8 cellular contexts compared by ENCODE assay signal in the genomic region with DNA sequence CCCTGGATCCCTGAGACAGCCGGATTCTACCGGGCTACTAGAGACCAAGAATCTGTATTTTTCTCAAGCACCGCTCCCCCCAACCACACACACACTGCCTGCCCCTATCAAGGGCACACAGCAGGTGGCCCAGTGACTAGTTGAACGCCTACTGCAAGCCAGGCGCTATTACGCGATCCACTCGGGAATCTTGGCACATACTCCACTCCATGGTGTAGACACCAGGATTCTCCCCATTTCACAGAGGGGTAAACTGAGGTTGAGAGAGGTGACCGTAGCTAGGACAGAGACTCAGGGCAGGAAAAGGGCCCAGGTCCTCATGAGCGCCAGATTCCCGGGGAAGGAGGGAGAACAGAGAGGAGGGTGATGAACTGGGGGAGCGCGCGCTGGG. TPM values are rescaled to one million over a fixed set of nuclear protein-coding genes. Genes with fewer than 3 reads are reported as not detected.
A peak's percentile ranks its signal among the peaks of the same experiment; 100 is the strongest.
DNase-seq lines count a peak whose midpoint lies in the region; ATAC-seq and TF ChIP-seq lines count a peak whose summit lies in the region.

No MANE protein-coding gene starts in this region.

- peak overlapping the region; percentile 82 to 89 for H3K27ac ChIP-seq in ascending aorta
- peak overlapping the region; percentile 95 to 97 for H3K27ac ChIP-seq in liver (ENCODE audit: low read depth in 1 of 2, low read length in 2 of 2)
- peak overlapping the region; percentile 85 to 93 (median 88) for H3K27ac ChIP-seq in transverse colon

- H3K36me3 Mint-ChIP-seq in activated T-cell treated with anti-CD3 and anti-CD28 coated beads, Interleukin-2, amount 50 U/mL, for 24 hours (ENCODE audit: low read depth) = peaks cover 22% of the 10 kb centered on the region

- intact Hi-C loops in ascending aorta (cut with DNase I) (no loop called here), transverse colon (cut with DNase I; ENCODE audit: low total_unique reads) (no loop called here)

- TF ChIP-seq EP300 in transverse colon (IDR thresholded peaks at IDR 0.05; ENCODE audit: low read depth) = no peak

- peak overlapping the region; percentile 85 for H3K27ac Mint-ChIP-seq in activated T-cell treated with anti-CD3 and anti-CD28 coated beads, Interleukin-2, amount 50 U/mL, for 24 hours

- DNase-seq in activated T-cell treated with anti-CD3 and anti-CD28 coated beads, Interleukin-2, amount 50 U/mL, for 24 hours = no peak
- no peak for DNase-seq in activated T-cell treated with anti-CD3 and anti-CD28 coated beads, Interleukin-2, amount 50 U/mL, for 48 hours
- DNase-seq in ascending aorta (ENCODE audit: low spot score in 2 of 2) (no peak), transverse colon (no peak), superior temporal gyrus (ENCODE audit: extremely low spot score) (no peak)

- in situ Hi-C loops in transverse colon (cut with MboI; ENCODE audit: low pct_ligation_motif_present in 1 of 4, low pct_unique_long_range_greater_than_20kb in 1 of 4, low sequenced_read_pairs in 3 of 4) = no loop called here

- no peaks in the 10 kb centered on the region for H3K4me1 ChIP-seq in ascending aorta
- H3K4me1 ChIP-seq in liver (ENCODE audit: control insufficient read depth in 4 of 4, insufficient read depth in 4 of 4, low read length in 3 of 4) = peaks cover 4 to 38% (median 27%) of the 10 kb centered on the region in 4 donors
- peaks cover 0 to 5% (median 1%) of the 10 kb centered on the region in 4 donors for H3K4me1 ChIP-seq in transverse colon

- H3K4me3 ChIP-seq in ascending aorta (peak overlapping the region; percentile 74 to 80), liver (ENCODE audit: low read depth in 1 of 3, low read length in 3 of 3) (peak overlapping the region; percentile 72 to 87 (median 83)), transverse colon (peak overlapping the region; percentile 76 to 99 (median 82))

- no peak for TF ChIP-seq POLR2A in transverse colon (IDR thresholded peaks at IDR 0.05)

- H3K36me3 ChIP-seq in ascending aorta = peaks cover 0 to 17% of the 10 kb centered on the region in 2 donors
- peaks cover 0 to 11% (median 11%) of the 10 kb centered on the region in 4 donors for H3K36me3 ChIP-seq in liver (ENCODE audit: control insufficient read depth in 4 of 4, insufficient read depth in 3 of 4, low read depth in 1 of 4, low read length in 3 of 4)
- H3K36me3 ChIP-seq in transverse colon = no peaks in the 10 kb centered on the region

- 19% methylated on average over 14 of the region's 14 CpGs for WGBS in liver
- WGBS in transverse colon (ENCODE audit: low coverage in 1 of 2), 2 donors = 21% methylated on average over 14 of the region's 14 CpGs; no CpG with 5 or more reads in 1 of the 2 donors

- no peaks in the 10 kb centered on the region for H3K9me3 Mint-ChIP-seq in activated T-cell treated with anti-CD3 and anti-CD28 coated beads, Interleukin-2, amount 50 U/mL, for 24 hours

- no peak for ATAC-seq in GM21381 (IDR thresholded peaks at IDR 0.05; ENCODE audit: unreplicated experiment)
- ATAC-seq in GM21723 (IDR thresholded peaks at IDR 0.05; ENCODE audit: unreplicated experiment) = no peak

- peak overlapping the region; percentile 81 for H3K4me3 Mint-ChIP-seq in activated T-cell treated with anti-CD3 and anti-CD28 coated beads, Interleukin-2, amount 50 U/mL, for 24 hours

- TF ChIP-seq RAD21 in liver (IDR thresholded peaks at IDR 0.05) = no peak

- no peaks in the 10 kb centered on the region for H3K9me3 ChIP-seq in ascending aorta
- no peaks in the 10 kb centered on the region for H3K9me3 ChIP-seq in liver (ENCODE audit: control insufficient read depth in 4 of 4, low read length in 3 of 4)
- no peaks in the 10 kb centered on the region for H3K9me3 ChIP-seq in transverse colon

- H3K27me3 Mint-ChIP-seq in activated T-cell treated with anti-CD3 and anti-CD28 coated beads, Interleukin-2, amount 50 U/mL, for 24 hours = no peaks in the 10 kb centered on the region

- TF ChIP-seq CTCF in ascending aorta (IDR thresholded peaks at IDR 0.05) (no peak), liver (IDR thresholded peaks at IDR 0.05; ENCODE audit: low read depth, low read length, missing input control) (no peak), transverse colon (IDR thresholded peaks at IDR 0.05) (no peak)

- peak overlapping the region in 1 of 2 donors; percentile 60 for H3K9ac ChIP-seq in liver (ENCODE audit: low read depth in 1 of 2, low read length in 2 of 2)

- H3K27me3 ChIP-seq in ascending aorta (no peaks in the 10 kb centered on the region), liver (ENCODE audit: control insufficient read depth in 4 of 4, insufficient read depth in 4 of 4, low read length in 3 of 4) (no peaks in the 10 kb centered on the region), transverse colon (no peaks in the 10 kb centered on the region)

- H3K4me1 Mint-ChIP-seq in activated T-cell treated with anti-CD3 and anti-CD28 coated beads, Interleukin-2, amount 50 U/mL, for 24 hours (ENCODE audit: low read depth) = peaks cover 17% of the 10 kb centered on the region

TF ChIP-seq in liver, 16 proteins besides CTCF, POLR2A, EP300 and RAD21:
- TF ChIP-seq RXRA (IDR thresholded peaks at IDR 0.05) (no peak), GABPA (IDR thresholded peaks at IDR 0.05 in 1 of 2, conservative IDR thresholded peaks at IDR 0.05 in 1 of 2) (no peak), YY1 (IDR thresholded peaks at IDR 0.05) (no peak), JUND (IDR thresholded peaks at IDR 0.05) (no peak)
- TF ChIP-seq, protein P1, sequence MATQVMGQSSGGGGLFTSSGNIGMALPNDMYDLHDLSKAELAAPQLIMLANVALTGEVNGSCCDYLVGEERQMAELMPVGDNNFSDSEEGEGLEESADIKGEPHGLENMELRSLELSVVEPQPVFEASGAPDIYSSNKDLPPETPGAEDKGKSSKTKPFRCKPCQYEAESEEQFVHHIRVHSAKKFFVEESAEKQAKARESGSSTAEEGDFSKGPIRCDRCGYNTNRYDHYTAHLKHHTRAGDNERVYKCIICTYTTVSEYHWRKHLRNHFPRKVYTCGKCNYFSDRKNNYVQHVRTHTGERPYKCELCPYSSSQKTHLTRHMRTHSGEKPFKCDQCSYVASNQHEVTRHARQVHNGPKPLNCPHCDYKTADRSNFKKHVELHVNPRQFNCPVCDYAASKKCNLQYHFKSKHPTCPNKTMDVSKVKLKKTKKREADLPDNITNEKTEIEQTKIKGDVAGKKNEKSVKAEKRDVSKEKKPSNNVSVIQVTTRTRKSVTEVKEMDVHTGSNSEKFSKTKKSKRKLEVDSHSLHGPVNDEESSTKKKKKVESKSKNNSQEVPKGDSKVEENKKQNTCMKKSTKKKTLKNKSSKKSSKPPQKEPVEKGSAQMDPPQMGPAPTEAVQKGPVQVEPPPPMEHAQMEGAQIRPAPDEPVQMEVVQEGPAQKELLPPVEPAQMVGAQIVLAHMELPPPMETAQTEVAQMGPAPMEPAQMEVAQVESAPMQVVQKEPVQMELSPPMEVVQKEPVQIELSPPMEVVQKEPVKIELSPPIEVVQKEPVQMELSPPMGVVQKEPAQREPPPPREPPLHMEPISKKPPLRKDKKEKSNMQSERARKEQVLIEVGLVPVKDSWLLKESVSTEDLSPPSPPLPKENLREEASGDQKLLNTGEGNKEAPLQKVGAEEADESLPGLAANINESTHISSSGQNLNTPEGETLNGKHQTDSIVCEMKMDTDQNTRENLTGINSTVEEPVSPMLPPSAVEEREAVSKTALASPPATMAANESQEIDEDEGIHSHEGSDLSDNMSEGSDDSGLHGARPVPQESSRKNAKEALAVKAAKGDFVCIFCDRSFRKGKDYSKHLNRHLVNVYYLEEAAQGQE (IDR thresholded peaks at IDR 0.05) = no peak
- TF ChIP-seq, protein P2, sequence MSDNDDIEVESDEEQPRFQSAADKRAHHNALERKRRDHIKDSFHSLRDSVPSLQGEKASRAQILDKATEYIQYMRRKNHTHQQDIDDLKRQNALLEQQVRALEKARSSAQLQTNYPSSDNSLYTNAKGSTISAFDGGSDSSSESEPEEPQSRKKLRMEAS (IDR thresholded peaks at IDR 0.05) = peak; percentile 20
- TF ChIP-seq, protein P3, sequence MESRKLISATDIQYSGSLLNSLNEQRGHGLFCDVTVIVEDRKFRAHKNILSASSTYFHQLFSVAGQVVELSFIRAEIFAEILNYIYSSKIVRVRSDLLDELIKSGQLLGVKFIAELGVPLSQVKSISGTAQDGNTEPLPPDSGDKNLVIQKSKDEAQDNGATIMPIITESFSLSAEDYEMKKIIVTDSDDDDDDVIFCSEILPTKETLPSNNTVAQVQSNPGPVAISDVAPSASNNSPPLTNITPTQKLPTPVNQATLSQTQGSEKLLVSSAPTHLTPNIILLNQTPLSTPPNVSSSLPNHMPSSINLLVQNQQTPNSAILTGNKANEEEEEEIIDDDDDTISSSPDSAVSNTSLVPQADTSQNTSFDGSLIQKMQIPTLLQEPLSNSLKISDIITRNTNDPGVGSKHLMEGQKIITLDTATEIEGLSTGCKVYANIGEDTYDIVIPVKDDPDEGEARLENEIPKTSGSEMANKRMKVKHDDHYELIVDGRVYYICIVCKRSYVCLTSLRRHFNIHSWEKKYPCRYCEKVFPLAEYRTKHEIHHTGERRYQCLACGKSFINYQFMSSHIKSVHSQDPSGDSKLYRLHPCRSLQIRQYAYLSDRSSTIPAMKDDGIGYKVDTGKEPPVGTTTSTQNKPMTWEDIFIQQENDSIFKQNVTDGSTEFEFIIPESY (IDR thresholded peaks at IDR 0.05) = no peak

RNA-seq across cellular contexts. Expression of a gene that starts 0.5 kb away (rescaled TPM):
- 98.0 TPM for total RNA-seq in ascending aorta
- total RNA-seq in liver = 10 to 100 TPM; 13.1 to 87.5 TPM
- 100 to 1,000 TPM in 1 of 2 donors, 10 to 100 TPM in 1; 82.0 to 104 TPM for polyA plus RNA-seq in liver
- total RNA-seq in transverse colon = 10 to 100 TPM; 24.5 to 56.1 (median 39.0) TPM

RNA-seq across cellular contexts. Expression of a gene that starts 16.8 kb away (rescaled TPM):
- total RNA-seq in ascending aorta = not detected
- total RNA-seq in liver = 10 to 100 TPM in 1 of 2 donors, 1 to 10 TPM in 1; 7.8 to 10.5 TPM
- polyA plus RNA-seq in liver = 10 to 100 TPM in 1 of 2 donors, 1 to 10 TPM in 1; 5.5 to 13.5 TPM
- 1 to 10 TPM in 1 of 4 donors, under 1 TPM in 2, not detected in 1; 0.32 to 4.5 (median 0.55) TPM for total RNA-seq in transverse colon

RNA-seq across cellular contexts. Expression of a gene that starts 20.5 kb away (rescaled TPM):
- not detected for total RNA-seq in ascending aorta
- 10 to 100 TPM; 10.4 to 18.1 TPM for total RNA-seq in liver
- polyA plus RNA-seq in liver = 10 to 100 TPM; 10.1 to 20.7 TPM
- total RNA-seq in transverse colon = 10 to 100 TPM; 10.1 to 31.8 (median 21.5) TPM

RNA-seq across cellular contexts. Expression of a gene that starts 25.9 kb away (rescaled TPM):
- 10.5 TPM for total RNA-seq in ascending aorta
- total RNA-seq in liver = 1 to 10 TPM; 3.2 to 4.1 TPM
- polyA plus RNA-seq in liver = 1 to 10 TPM in 1 of 2 donors, under 1 TPM in 1; 0.68 to 5.3 TPM
- total RNA-seq in transverse colon = 10 to 100 TPM in 1 of 4 donors, 1 to 10 TPM in 2, under 1 TPM in 1; 0.80 to 13.8 (median 6.9) TPM

RNA-seq across cellular contexts. Expression of a gene that starts 34.1 kb away (rescaled TPM):
- total RNA-seq in ascending aorta (241 TPM), liver (10 to 100 TPM; 86.2 to 96.3 TPM), transverse colon (100 to 1,000 TPM; 169 to 293 (median 198) TPM)
- 10 to 100 TPM; 71.0 to 84.4 TPM for polyA plus RNA-seq in liver
